In genomic region chr5:69450116-69450515, GRCh38 we compare ENCODE assay signal across 14 cellular contexts. TPM values are rescaled to one million over a fixed set of nuclear protein-coding genes. Genes with fewer than 3 reads are reported as not detected.
DNase-seq lines count a peak whose midpoint lies in the region; ATAC-seq and TF ChIP-seq lines count a peak whose summit lies in the region.
"Had no signal": no experiment of that assay in that cellular context is flagged by ENCODE, and none has a peak within 500 bp of the region (broad histone marks: within the 10 kb centered on the region; RNA-seq: fewer than 3 reads in every experiment).

No MANE protein-coding gene starts in this region.

- no peak overlapping the region for H3K4me2 ChIP-seq in hepatocyte

- no peaks in the 10 kb centered on the region for H3K9me3 Mint-ChIP-seq in T-cell
- H3K9me3 Mint-ChIP-seq: CD8-positive, alpha-beta T cell had no signal

- no peaks in the 10 kb centered on the region for H3K79me2 ChIP-seq in hepatocyte

- H3K27me3 Mint-ChIP-seq in T-cell: no peaks in the 10 kb centered on the region

- POLR2A ChIA-PET in T-cell (lab: Charles Lee): no interaction called here

- no peak for ATAC-seq in HG03097 (IDR thresholded peaks at IDR 0.05; ENCODE audit: low FRiP score, unreplicated experiment)
- no peak for ATAC-seq in T-cell (replicated peaks in 1 of 4)
- ATAC-seq: CD8-positive, alpha-beta T cell had no signal

- H3K36me3 Mint-ChIP-seq in T-cell: no peaks in the 10 kb centered on the region
- H3K36me3 Mint-ChIP-seq: CD8-positive, alpha-beta T cell had no signal

- no peak overlapping the region for H3K4me3 ChIP-seq in AG10803 (ENCODE audit: low read length)
- no peak overlapping the region for H3K4me3 ChIP-seq in astrocyte of the spinal cord (ENCODE audit: low read depth, low read length)
- H3K4me3 ChIP-seq in hepatocyte: no peak overlapping the region
- H3K4me3 ChIP-seq: cardiac muscle cell, prostate gland, suprapubic skin had no signal

- WGBS in hepatocyte (ENCODE audit: low lambda C conversion rate, missing lambda C conversion rate): 100% methylated on average over 1 of the region's 1 CpG

- H3K4me1 ChIP-seq in hepatocyte (ENCODE audit: insufficient read depth): peaks cover 31% of the 10 kb centered on the region
- H3K4me1 ChIP-seq: prostate gland, suprapubic skin had no signal

- peak; percentile 80 for DNase-seq in AG10803 (ENCODE audit: low read depth)
- peak; percentile 64 for DNase-seq in LoVo (ENCODE audit: low spot score)
- DNase-seq in astrocyte of the spinal cord (ENCODE audit: low read depth, low spot score): peak; percentile 88
- no peak for DNase-seq in hepatocyte (ENCODE audit: low spot score)
- no peak for DNase-seq in GM10266 (ENCODE audit: extremely low spot score)
- no peak for DNase-seq in T-cell
- no peak for DNase-seq in Kasumi-1 (lab: John Stamatoyannopoulos, UW)
- DNase-seq: activated T-cell treated with anti-CD3 and anti-CD28 coated beads, Interleukin-2, amount 50 U/mL, for 1 hour; CD8-positive, alpha-beta T cell; T-helper 9 cell had no signal

- H3K27ac Mint-ChIP-seq in T-cell: no peak overlapping the region
- H3K27ac Mint-ChIP-seq: CD8-positive, alpha-beta T cell had no signal

- no peaks in the 10 kb centered on the region for H3K9me3 ChIP-seq in hepatocyte (ENCODE audit: low read depth)
- H3K9me3 ChIP-seq: prostate gland, suprapubic skin had no signal

- no peaks in the 10 kb centered on the region for H3K36me3 ChIP-seq in hepatocyte (replicated peaks; ENCODE audit: insufficient read depth, low read depth)
- H3K36me3 ChIP-seq: cardiac muscle cell, prostate gland, suprapubic skin had no signal

- in situ Hi-C loops in astrocyte of the spinal cord (cut with HindIII; ENCODE audit: low sequenced_read_pairs): no loop called here

- no peak overlapping the region for H3K4me3 Mint-ChIP-seq in T-cell
- H3K4me3 Mint-ChIP-seq: CD8-positive, alpha-beta T cell had no signal

- peak overlapping the region; percentile 99 for H3K27ac ChIP-seq in hepatocyte
- H3K27ac ChIP-seq: cardiac muscle cell, prostate gland, suprapubic skin had no signal

- TF ChIP-seq CTCF in AG10803 (conservative IDR thresholded peaks at IDR 0.05; ENCODE audit: low read length) (no peak), astrocyte of the spinal cord (IDR thresholded peaks at IDR 0.05; ENCODE audit: low read depth, low read length) (no peak), hepatocyte (IDR thresholded peaks at IDR 0.05; ENCODE audit: poor library complexity) (no peak), GM10266 (IDR thresholded peaks at IDR 0.05; ENCODE audit: control insufficient read depth, insufficient read depth, low read depth, missing control alignments) (no peak)

- CTCF ChIA-PET in T-cell (lab: Charles Lee): no interaction called here

- H3K27me3 ChIP-seq in hepatocyte: no peaks in the 10 kb centered on the region
- H3K27me3 ChIP-seq: cardiac muscle cell, suprapubic skin had no signal

- peaks cover 0 to 4% (median 0%) of the 10 kb centered on the region in 3 donors for H3K4me1 Mint-ChIP-seq in T-cell

- H3K9me2 ChIP-seq in hepatocyte (replicated peaks; ENCODE audit: insufficient read depth): no peaks in the 10 kb centered on the region

- no peaks in the 10 kb centered on the region for H4K20me1 ChIP-seq in hepatocyte (ENCODE audit: insufficient read depth, poor library complexity, severe bottlenecking)

- no peak overlapping the region for H2AFZ ChIP-seq in hepatocyte

RNA-seq across cellular contexts. Expression of gene MARVELD2, which starts 35.2 kb away (rescaled TPM):
- total RNA-seq in hepatocyte (43.5 and 45.4 TPM in 2 replicates), T-cell (1 to 10 TPM in 2 of 5 donors, under 1 TPM in 3; 0.43 to 1.2 (median 0.75) TPM)
- 19.6 and 26.4 TPM in 2 replicates for polyA plus RNA-seq in hepatocyte

RNA-seq across cellular contexts. Expression of gene OCLN, which starts 42.5 kb away (rescaled TPM):
- total RNA-seq in hepatocyte (119 and 140 TPM in 2 replicates), T-cell (1 to 10 TPM; 1.1 to 9.0 (median 4.2) TPM)
- polyA plus RNA-seq in hepatocyte: 49.6 and 72.7 TPM in 2 replicates

Comparison
In these comparisons a context has a peak if more than half of its experiments do, and no peak if none do; other contexts are left out.
1. DNase-seq: peak in AG10803 (single experiment), LoVo (single experiment) and astrocyte of the spinal cord (single experiment); none in hepatocyte (single experiment), GM10266 (single experiment), T-cell (0 of 34) and Kasumi-1 (0 of 2).
2. RNA of gene MARVELD2, which starts 35.2 kb away (total RNA-seq): 43.5 to 45.4 TPM in hepatocyte; 0.43 to 1.2 TPM in T-cell; every median in the first group is over 10 times any median in the second.
3. RNA of gene OCLN, which starts 42.5 kb away (total RNA-seq): 119 to 140 TPM in hepatocyte; 1.1 to 9.0 TPM in T-cell; every median in the first group is over 10 times any median in the second.